34 cellular contexts compared by ENCODE assay signal in genomic region chr17:27914382-27914781, GRCh38.
"Had no signal": no experiment of that assay in that cellular context is flagged by ENCODE, and none has a peak within 500 bp of the region (broad histone marks: within the 10 kb centered on the region; RNA-seq: fewer than 3 reads in every experiment).

No MANE protein-coding gene starts in this region.

- H3K9me3 ChIP-seq: MG63 had no signal

- H3K4me3 ChIP-seq: MG63 had no signal

- H3K36me3 ChIP-seq: MG63 had no signal

- DNase-seq: Karpas-422, Kasumi-1, MG63, MM.1S, MV-4-11, NCI-H1048, NCI-H1092, NCI-H1092 treated with DMSO at 0.1 percent for 48 hours, NCI-H1105, NCI-H1105 treated with DMSO at 0.1 percent for 48 hours, NCI-H1417, NCI-H1417 treated with DMSO at 0.1 percent for 48 hours, NCI-H1436, NCI-H1436 treated with DMSO at 0.1 percent for 48 hours, NCI-H146, NCI-H1694, NCI-H1694 treated with DMSO at 0.1 percent for 48 hours, NCI-H187, NCI-H187 treated with DMSO at 0.1 percent for 48 hours, NCI-H1930, NCI-H2029, NCI-H2029 treated with DMSO at 0.1 percent for 48 hours, NCI-H2081, NCI-H2081 treated with DMSO at 0.1 percent for 48 hours, NCI-H2107, NCI-H2171, NCI-H2171 treated with DMSO at 0.1 percent for 48 hours, NCI-H2227 treated with DMSO at 0.1 percent for 48 hours, NCI-H226, NCI-H345, NCI-H446, NCI-H446 treated with DMSO at 0.1 percent for 48 hours, NCI-H510A, NCI-H510A treated with DMSO at 0.1 percent for 48 hours had no signal

- H3K27me3 ChIP-seq: MG63 had no signal
